ENCODE assay signal across 1 cellular context in the genomic region with DNA sequence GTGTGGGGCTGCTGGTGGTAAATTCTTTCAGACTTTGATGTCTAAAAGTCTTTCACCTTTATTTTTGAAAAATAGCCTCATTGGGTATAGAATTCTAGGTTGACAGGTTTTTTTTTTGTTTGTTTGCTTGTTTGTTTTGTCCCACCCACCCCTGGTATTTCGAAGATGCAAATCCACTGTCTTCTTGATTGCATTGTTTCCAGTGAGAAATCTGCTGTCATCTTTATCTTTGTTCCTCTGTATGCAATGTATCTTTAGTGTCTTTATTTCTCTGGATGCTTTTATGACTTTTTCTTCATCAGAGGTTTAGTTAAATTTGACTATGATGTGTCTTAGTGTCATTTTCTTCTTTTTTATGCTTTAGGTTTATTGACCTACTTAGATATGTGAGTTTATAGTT.
TF ChIP-seq lines count a peak whose summit lies in the region.

No MANE protein-coding gene starts in this region.

TF ChIP-seq in GM12878, 131 proteins besides CTCF, POLR2A, EP300 and RAD21 (continued from another document):
- TF ChIP-seq CEBPZ (IDR thresholded peaks at IDR 0.05; ENCODE audit: low read depth, low read length) = no peak
TF ChIP-seq in GM12878: peak in this region for 1.
